ENCODE assay signal across 14 cellular contexts in genomic region chr10:124156524-124157225, GRCh38.
DNase-seq lines count a peak whose midpoint lies in the region; ATAC-seq and TF ChIP-seq lines count a peak whose summit lies in the region.
"Had no signal": no experiment of that assay in that cellular context is flagged by ENCODE, and none has a peak within 500 bp of the region (broad histone marks: within the 10 kb centered on the region; RNA-seq: fewer than 3 reads in every experiment).

No MANE protein-coding gene starts in this region.

- peaks cover 14% of the 10 kb centered on the region for H3K27me3 Mint-ChIP-seq in H9 (ENCODE audit: low read depth)
- H3K27me3 Mint-ChIP-seq in stimulated activated memory B cell treated with anti-CD40 and anti-IgM and Interleukin-4, amounts not matched to agents 10 μg/mL and 1 μg/mL and 100 μg/mL, for 72 hours = peaks cover 14% of the 10 kb centered on the region
- H3K27me3 Mint-ChIP-seq in T-cell = peaks cover 7 to 8% of the 10 kb centered on the region in 2 donors

- H2AK5ac ChIP-seq in H9 (ENCODE audit: insufficient read length, low read length) = no peak overlapping the region

- no peak overlapping the region for H2BK12ac ChIP-seq in H9 (ENCODE audit: insufficient read length, low read depth, low read length)

- no peak overlapping the region for H3K4ac ChIP-seq in H9 (ENCODE audit: low read depth, low read length)

- no peak overlapping the region for H3K27ac ChIP-seq in H9 (ENCODE audit: insufficient read length, low read depth, low read length)
- H3K27ac ChIP-seq: KMS-11 had no signal

- peak; percentile 38; the same call in 1 of the 3 replicates for TF ChIP-seq CTCF in H9 (conservative IDR thresholded peaks at IDR 0.05)

- H3K23ac ChIP-seq in H9 (ENCODE audit: insufficient read length, low read depth, low read length) = no peak overlapping the region

- H3K27ac Mint-ChIP-seq in H9 = no peak overlapping the region
- H3K27ac Mint-ChIP-seq in stimulated activated memory B cell treated with anti-CD40 and anti-IgM and Interleukin-4, amounts not matched to agents 10 μg/mL and 1 μg/mL and 100 μg/mL, for 72 hours = no peak overlapping the region
- no peak overlapping the region for H3K27ac Mint-ChIP-seq in T-cell

- POLR2A ChIA-PET in T-cell (lab: Charles Lee) = no interaction called here

- ATAC-seq in left lobe of liver (peak; percentile 76), GM21381 (IDR thresholded peaks at IDR 0.05; ENCODE audit: unreplicated experiment) (no peak), T-cell (replicated peaks in 1 of 4) (no peak), HG03045 (IDR thresholded peaks at IDR 0.05; ENCODE audit: unreplicated experiment) (no peak)
- ATAC-seq in stimulated activated memory B cell treated with anti-CD40 and anti-IgM and Interleukin-4, amounts not matched to agents 10 μg/mL and 1 μg/mL and 100 μg/mL, for 72 hours = peak; percentile 28

- no peak overlapping the region for H3K18ac ChIP-seq in H9 (ENCODE audit: insufficient read length, low read depth, low read length)

- H3K4me1 ChIP-seq in H9 (ENCODE audit: insufficient read depth, low read length) = peaks cover 7% of the 10 kb centered on the region; the same call in 1 of the 2 replicates
- peaks cover 47% of the 10 kb centered on the region for H3K4me1 ChIP-seq in adipocyte (ENCODE audit: control insufficient read depth, insufficient read depth, low read length)

- no peak overlapping the region for H4K8ac ChIP-seq in H9 (replicated peaks; ENCODE audit: insufficient read length, low read depth, low read length)

- H3K56ac ChIP-seq in H9 (ENCODE audit: insufficient read length, low read depth, low read length) = no peak overlapping the region

- WGBS in H9 (ENCODE audit: extremely low coverage, insufficient read length, low lambda C conversion rate) = no CpG with 5 or more reads among the region's 15 CpGs

- H3K79me2 ChIP-seq in H9 (ENCODE audit: insufficient read depth, low read length) = no peaks in the 10 kb centered on the region

- H3K9ac ChIP-seq in H9 (ENCODE audit: extremely low read depth, insufficient read length, low read length) (no peak overlapping the region), adipocyte (ENCODE audit: low read length) (no peak overlapping the region)
- H3K9ac ChIP-seq: KMS-11, SK-N-SH had no signal

- H3K36me3 ChIP-seq in adipocyte (ENCODE audit: control insufficient read depth, insufficient read depth, low read length, severe bottlenecking) = no peaks in the 10 kb centered on the region

- H2BK120ac ChIP-seq in H9 (ENCODE audit: low read depth, low read length, poor library complexity, severe bottlenecking) = no peak overlapping the region

- H3K9me3 ChIP-seq in H9 (ENCODE audit: control insufficient read depth, low read depth, low read length) = no peaks in the 10 kb centered on the region
- no peaks in the 10 kb centered on the region for H3K9me3 ChIP-seq in adipocyte (ENCODE audit: control insufficient read depth, low read length)
- H3K9me3 ChIP-seq: SK-N-SH had no signal

- H2BK15ac ChIP-seq in H9 (ENCODE audit: low read depth, low read length) = no peak overlapping the region

- peaks cover 20 to 23% of the 10 kb centered on the region in 2 experiments for H3K4me1 Mint-ChIP-seq in H9
- H3K4me1 Mint-ChIP-seq in stimulated activated memory B cell treated with anti-CD40 and anti-IgM and Interleukin-4, amounts not matched to agents 10 μg/mL and 1 μg/mL and 100 μg/mL, for 72 hours = no peaks in the 10 kb centered on the region
- H3K4me1 Mint-ChIP-seq in T-cell = peaks cover 0 to 2% (median 2%) of the 10 kb centered on the region in 3 donors

- no peaks in the 10 kb centered on the region for H4K20me1 ChIP-seq in H9 (ENCODE audit: control insufficient read depth, insufficient read depth, insufficient read length)

- H2BK5ac ChIP-seq in H9 (ENCODE audit: insufficient read length, low read length) = no peak overlapping the region

- no peak overlapping the region for H4K5ac ChIP-seq in H9 (ENCODE audit: insufficient read length, low read depth, low read length)

- H3K9me3 Mint-ChIP-seq in H9 (peaks cover 6 to 16% of the 10 kb centered on the region in 2 experiments), T-cell (peaks cover 0 to 4% (median 0%) of the 10 kb centered on the region in 3 donors)
- no peaks in the 10 kb centered on the region for H3K9me3 Mint-ChIP-seq in stimulated activated memory B cell treated with anti-CD40 and anti-IgM and Interleukin-4, amounts not matched to agents 10 μg/mL and 1 μg/mL and 100 μg/mL, for 72 hours

- H3K36me3 Mint-ChIP-seq in H9 (ENCODE audit: insufficient read depth in 1 of 3, low read depth in 3 of 3) (peaks cover 3 to 8% (median 7%) of the 10 kb centered on the region in 3 experiments; a peak in 6 of 7 replicates), T-cell (no peaks in the 10 kb centered on the region)
- H3K36me3 Mint-ChIP-seq in stimulated activated memory B cell treated with anti-CD40 and anti-IgM and Interleukin-4, amounts not matched to agents 10 μg/mL and 1 μg/mL and 100 μg/mL, for 72 hours = no peaks in the 10 kb centered on the region

- no peaks in the 10 kb centered on the region for H3K27me3 ChIP-seq in H9 (ENCODE audit: insufficient read depth, low read length)
- peaks cover 12% of the 10 kb centered on the region for H3K27me3 ChIP-seq in adipocyte (replicated peaks; ENCODE audit: control insufficient read depth, insufficient read depth, low read length)

- H3K4me2 ChIP-seq in H9 (ENCODE audit: insufficient read depth, insufficient read length, low read length) = no peak overlapping the region
- H3K4me2 ChIP-seq: KMS-11, SK-N-SH had no signal

- CTCF ChIA-PET in T-cell (lab: Charles Lee) = interaction anchor here in 1 of 2 donors (0.6 kb wide), 1 partner anchor 57 kb away, joined by 3 read pairs; no protein-coding TSS in a partner anchor

- H3K14ac ChIP-seq in H9 (ENCODE audit: insufficient read depth, low read length) = no peak overlapping the region

- no peak overlapping the region for H2AFZ ChIP-seq in H9 (ENCODE audit: low read length)

- DNase-seq in H9 (peak; percentile 54), adipocyte (ENCODE audit: low read depth) (no peak), left lobe of liver (ENCODE audit: low spot score) (no peak), T-cell (no peak)
- DNase-seq in activated CD4-positive, alpha-beta T cell treated with anti-CD3 and anti-CD28 coated beads, Interleukin-2, amount 50 U/mL, for 4 hours = no peak
- DNase-seq: activated effector memory CD4-positive, alpha-beta T cell treated with anti-CD3 and anti-CD28 coated beads, Interleukin-2, amount 50 U/mL, for 16 hours; cerebellar nuclear complex; DMS79; SK-N-SH had no signal

- no peak overlapping the region for H4K91ac ChIP-seq in H9 (ENCODE audit: insufficient read length, low read depth, low read length)

- peak overlapping the region; percentile 3 for H3K4me3 ChIP-seq in adipocyte (ENCODE audit: low read length)
- H3K4me3 ChIP-seq: lung had no signal

- H3T11ph ChIP-seq in H9 (ENCODE audit: low read length) = no peak overlapping the region

- H3K23me2 ChIP-seq in H9 (ENCODE audit: insufficient read length, low read depth, low read length, poor library complexity, severe bottlenecking) = no peaks in the 10 kb centered on the region

- no peak overlapping the region for H2BK20ac ChIP-seq in H9 (ENCODE audit: low read depth, low read length, poor library complexity, severe bottlenecking)

- H3K79me1 ChIP-seq in H9 (ENCODE audit: insufficient read depth, low read depth, low read length, poor library complexity, severe bottlenecking) = no peaks in the 10 kb centered on the region

- H3K4me3 Mint-ChIP-seq in H9 (no peak overlapping the region), T-cell (no peak overlapping the region)
- no peak overlapping the region for H3K4me3 Mint-ChIP-seq in stimulated activated memory B cell treated with anti-CD40 and anti-IgM and Interleukin-4, amounts not matched to agents 10 μg/mL and 1 μg/mL and 100 μg/mL, for 72 hours

Comparison
In these comparisons a context has a peak if more than half of its experiments do, and no peak if none do; other contexts are left out.
1. ATAC-seq: peak in left lobe of liver (single experiment) and stimulated activated memory B cell treated with anti-CD40 and anti-IgM and Interleukin-4, amounts not matched to agents 10 μg/mL and 1 μg/mL and 100 μg/mL, for 72 hours (single experiment); none in GM21381 (single experiment), T-cell (0 of 4) and HG03045 (single experiment).